Comparison of ENCODE assay signal across 27 cellular contexts in genomic region chr1:2375246-2375922, GRCh38. TPM values are rescaled to one million over a fixed set of nuclear protein-coding genes. Genes with fewer than 3 reads are reported as not detected.
DNase-seq lines count a peak whose midpoint lies in the region; FAIRE-seq and TF ChIP-seq lines count a peak whose summit lies in the region.
"Had no signal": no experiment of that assay in that cellular context is flagged by ENCODE, and none has a peak within 500 bp of the region (broad histone marks: within the 10 kb centered on the region; RNA-seq: fewer than 3 reads in every experiment).

No MANE protein-coding gene starts in this region.

- no peak overlapping the region for H4K5ac ChIP-seq in H1 (ENCODE audit: insufficient read length, low read depth, low read length)

- H3K27ac ChIP-seq in H1 (ENCODE audit: low read depth, low read length) (no peak overlapping the region), neuronal stem cell (replicated peaks; ENCODE audit: low read length) (no peak overlapping the region)
- H3K27ac ChIP-seq: breast epithelium, C4-2B, Peyer's patch, SJCRH30 had no signal

- POLR2A ChIA-PET in H1 (lab: Charles Lee; ENCODE audit: partially characterized antibody) = interaction anchor here (0.7 to 5.0 kb wide), 3 partner anchors 32 to 180 kb away, joined by 3 to 16 read pairs (median 4); partner anchors contain the start of gene FAAP20

- no peaks in the 10 kb centered on the region for H3K4me1 Mint-ChIP-seq in type B pancreatic cell (ENCODE audit: unreplicated experiment)
- H3K4me1 Mint-ChIP-seq: activated T-helper 17 cell treated with anti-CD3 and anti-CD28 coated beads, Interleukin-2, amount 50 U/mL, for 72 hours; neural crest cell had no signal

- no peak overlapping the region for H2AK5ac ChIP-seq in H1 (ENCODE audit: low read depth, low read length)
- H2AK5ac ChIP-seq in neuronal stem cell (ENCODE audit: low read depth, low read length) = peak overlapping the region; percentile 79

- H4K20me1 ChIP-seq in H1 (replicated peaks in 1 of 2; ENCODE audit: control insufficient read depth in 1 of 2, insufficient read depth in 2 of 2, low read length in 2 of 2) = no peaks in the 10 kb centered on the region

- no peak for TF ChIP-seq POLR2A in H1 (IDR thresholded peaks at IDR 0.05; ENCODE audit: control extremely low read depth in 1 of 2, low read depth in 2 of 2, low read length in 2 of 2)

- no peak overlapping the region for H2AFZ ChIP-seq in H1 (ENCODE audit: low read length)
- H2AFZ ChIP-seq in neuronal stem cell (ENCODE audit: low read length) = no peak overlapping the region

- H2BK15ac ChIP-seq in H1 (ENCODE audit: low read length) (no peak overlapping the region), neuronal stem cell (ENCODE audit: low read length) (no peak overlapping the region)

- H3K4me1 ChIP-seq in H1 (replicated peaks in 1 of 4; ENCODE audit: control insufficient read depth in 3 of 4, insufficient read depth in 4 of 4, low read length in 3 of 4) (no peaks in the 10 kb centered on the region), neuronal stem cell (ENCODE audit: control insufficient read depth in 2 of 2, insufficient read depth in 1 of 2, low read depth in 1 of 2, low read length in 2 of 2) (peaks cover 3 to 4% of the 10 kb centered on the region in 2 donors), BE2C (no peaks in the 10 kb centered on the region)
- H3K4me1 ChIP-seq: breast epithelium, Peyer's patch had no signal

- no peak overlapping the region for H3K9ac ChIP-seq in H1 (replicated peaks in 1 of 4; ENCODE audit: extremely low read depth in 1 of 4, low read depth in 3 of 4, low read length in 3 of 4)
- no peak overlapping the region for H3K9ac ChIP-seq in neuronal stem cell (ENCODE audit: low read depth, low read length, poor library complexity)

- no peaks in the 10 kb centered on the region for H3K79me2 ChIP-seq in H1 (ENCODE audit: control insufficient read depth in 1 of 2, insufficient read depth in 2 of 2, low read length in 2 of 2)

- no peaks in the 10 kb centered on the region for H3K23me2 ChIP-seq in H1 (ENCODE audit: low read depth, low read length)

- no peak overlapping the region for H3K4me3 Mint-ChIP-seq in type B pancreatic cell
- H3K4me3 Mint-ChIP-seq: activated CD4-positive, alpha-beta memory T cell treated with anti-CD3 and anti-CD28 coated beads for 36 hours; activated T-helper 17 cell treated with anti-CD3 and anti-CD28 coated beads, Interleukin-2, amount 50 U/mL, for 72 hours; neural crest cell had no signal

- no peak for TF ChIP-seq EP300 in H1 (IDR thresholded peaks at IDR 0.05; ENCODE audit: borderline replicate concordance in 1 of 2, low read depth in 2 of 2, low read length in 2 of 2)

- H2BK120ac ChIP-seq in H1 (replicated peaks; ENCODE audit: low read depth, low read length) (no peak overlapping the region), neuronal stem cell (ENCODE audit: low read depth, low read length) (no peak overlapping the region)

- H3K4ac ChIP-seq in H1 (replicated peaks; ENCODE audit: insufficient read length, low read depth, low read length) (no peak overlapping the region), neuronal stem cell (ENCODE audit: low read length) (no peak overlapping the region)

- H3K27me3 ChIP-seq in H1 (replicated peaks in 1 of 4; ENCODE audit: control insufficient read depth in 3 of 4, extremely low read depth in 1 of 4, insufficient read depth in 3 of 4, low read length in 3 of 4) = no peaks in the 10 kb centered on the region
- H3K27me3 ChIP-seq in neuronal stem cell (ENCODE audit: control insufficient read depth in 3 of 3, insufficient read depth in 3 of 3, low read depth in 1 of 3, low read length in 3 of 3) = no peaks in the 10 kb centered on the region
- H3K27me3 ChIP-seq in BE2C = no peaks in the 10 kb centered on the region
- H3K27me3 ChIP-seq: breast epithelium, Peyer's patch had no signal

- no peak for TF ChIP-seq RAD21 in H1 (IDR thresholded peaks at IDR 0.05 in 1 of 2, conservative IDR thresholded peaks at IDR 0.05 in 1 of 2; ENCODE audit: low read depth in 2 of 2, low read length in 2 of 2)

- H3K9me3 Mint-ChIP-seq in type B pancreatic cell = no peaks in the 10 kb centered on the region
- H3K9me3 Mint-ChIP-seq: activated CD4-positive, alpha-beta memory T cell treated with anti-CD3 and anti-CD28 coated beads for 36 hours; activated T-helper 17 cell treated with anti-CD3 and anti-CD28 coated beads, Interleukin-2, amount 50 U/mL, for 72 hours; neural crest cell had no signal

- H3K14ac ChIP-seq in H1 (ENCODE audit: insufficient read length) (no peak overlapping the region), neuronal stem cell (ENCODE audit: low read length) (no peak overlapping the region)

- H3K36me3 ChIP-seq in H1 (ENCODE audit: control insufficient read depth in 2 of 4, insufficient read depth in 4 of 4, low read length in 3 of 4) (no peaks in the 10 kb centered on the region), neuronal stem cell (replicated peaks in 1 of 2; ENCODE audit: control insufficient read depth in 2 of 2, insufficient read depth in 2 of 2, low read length in 2 of 2) (peaks cover 2 to 9% of the 10 kb centered on the region in 2 donors), BE2C (no peaks in the 10 kb centered on the region)
- H3K36me3 ChIP-seq: breast epithelium, Peyer's patch, SJCRH30 had no signal

- H3K18ac ChIP-seq in H1 (ENCODE audit: extremely low read depth, low read length) (no peak overlapping the region), neuronal stem cell (ENCODE audit: low read length) (peak overlapping the region; percentile 36)

- peak; percentile 0 for DNase-seq in stimulated activated CD4-positive, alpha-beta T cell treated with anti-CD3 and anti-CD28 coated beads, Interleukin-1b, Interleukin-23, amount 100 ng/mL, for 48 hours
- DNase-seq in stimulated activated CD4-positive, alpha-beta T cell treated with anti-CD3 and anti-CD28 coated beads, Interleukin-12 subunit alpha, Interleukin-12 subunit beta, amount 100 ng/mL, for 4 hours = no peak
- DNase-seq in H1 (ENCODE audit: low read depth in 1 of 2, low spot score in 2 of 2) = no peak
- no peak for DNase-seq in neuronal stem cell (ENCODE audit: low spot score)
- no peak for DNase-seq in BE2C
- no peak for DNase-seq in type B pancreatic cell (ENCODE audit: extremely low spot score, unreplicated experiment)
- no peak for DNase-seq in NK-92 treated with Interleukin-12 subunit alpha and Interleukin-12 subunit beta, amount 100 ng/mL, for 24 hours (lab: John Stamatoyannopoulos, UW)
- DNase-seq: activated CD4-positive, alpha-beta memory T cell treated with anti-CD3 and anti-CD28 coated beads for 36 hours; activated naive CD4-positive, alpha-beta T cell treated with anti-CD3 and anti-CD28 coated beads, Interleukin-2, amount 50 U/mL, for 16 hours; amygdala; Calu3; DND-41; islet precursor cell; Kasumi-1; MV-4-11; NCI-H2171; NCI-H524 treated with DMSO at 0.1 percent for 48 hours; SJCRH30; stimulated activated CD4-positive, alpha-beta T cell treated with anti-CD3 and anti-CD28 coated beads, Interleukin-2, amount 100 ng/mL, for 24 hours had no signal

- peak overlapping the region; percentile 51 for H4K8ac ChIP-seq in H1 (ENCODE audit: extremely low read depth, insufficient read depth, low read length)
- H4K8ac ChIP-seq in neuronal stem cell (ENCODE audit: low read depth, low read length) = no peak overlapping the region

- TF ChIP-seq CTCF in H1 (IDR thresholded peaks at IDR 0.05; ENCODE audit: control extremely low read depth in 1 of 3, insufficient read depth in 1 of 3, low read depth in 1 of 3, low read length in 3 of 3) (no peak), BE2C (IDR thresholded peaks at IDR 0.05; ENCODE audit: low read depth, low read length) (no peak), type B pancreatic cell (conservative IDR thresholded peaks at IDR 0.05) (no peak)

- H2BK20ac ChIP-seq in H1 (ENCODE audit: low read length) = no peak overlapping the region

- H4K91ac ChIP-seq in H1 (replicated peaks; ENCODE audit: insufficient read length, low read length) (no peak overlapping the region), neuronal stem cell (ENCODE audit: low read depth, low read length, poor library complexity) (no peak overlapping the region)

- no peaks in the 10 kb centered on the region for H3K27me3 Mint-ChIP-seq in type B pancreatic cell
- H3K27me3 Mint-ChIP-seq: activated CD4-positive, alpha-beta memory T cell treated with anti-CD3 and anti-CD28 coated beads for 36 hours; activated T-helper 17 cell treated with anti-CD3 and anti-CD28 coated beads, Interleukin-2, amount 50 U/mL, for 72 hours; progenitor cell of endocrine pancreas had no signal

- 84% methylated on average over 20 of the region's 23 CpGs; no CpG with 5 or more reads in 1 of the 2 experiments for WGBS in H1 (ENCODE audit: extremely low coverage in 1 of 2, insufficient coverage in 1 of 2, insufficient read length in 1 of 2, insufficient replicate concordance in 2 of 2, low coverage in 1 of 2, low lambda C conversion rate in 2 of 2, missing lambda C conversion rate in 1 of 2), 2 experiments
- WGBS in neuronal stem cell (ENCODE audit: extremely low coverage in 2 of 2, insufficient read length in 2 of 2, insufficient replicate concordance in 1 of 2), 2 donors = no CpG with 5 or more reads among the region's 23 CpGs

- H3K23ac ChIP-seq in H1 (ENCODE audit: insufficient read length) = no peak overlapping the region
- H3K23ac ChIP-seq in neuronal stem cell (ENCODE audit: low read depth, low read length, poor library complexity) = peak overlapping the region; percentile 18

- H3K9me3 ChIP-seq in H1 (ENCODE audit: insufficient read depth in 2 of 2, low read depth in 1 of 2, low read length in 1 of 2) (no peaks in the 10 kb centered on the region), neuronal stem cell (replicated peaks in 1 of 2; ENCODE audit: control insufficient read depth in 2 of 2, insufficient read depth in 1 of 2, low read depth in 1 of 2, low read length in 2 of 2) (no peaks in the 10 kb centered on the region), BE2C (no peaks in the 10 kb centered on the region)
- H3K9me3 ChIP-seq: breast epithelium, mucosa of descending colon, Peyer's patch, SJCRH30 had no signal

- no peak overlapping the region for H3K27ac Mint-ChIP-seq in type B pancreatic cell
- H3K27ac Mint-ChIP-seq: activated CD4-positive, alpha-beta memory T cell treated with anti-CD3 and anti-CD28 coated beads for 36 hours; activated T-helper 17 cell treated with anti-CD3 and anti-CD28 coated beads, Interleukin-2, amount 50 U/mL, for 72 hours; progenitor cell of endocrine pancreas had no signal

- peaks cover under 1% of the 10 kb centered on the region for H3K36me3 Mint-ChIP-seq in type B pancreatic cell
- H3K36me3 Mint-ChIP-seq: activated CD4-positive, alpha-beta memory T cell treated with anti-CD3 and anti-CD28 coated beads for 36 hours had no signal

- no peak overlapping the region for H3K4me3 ChIP-seq in H1 (ENCODE audit: extremely low read depth in 1 of 4, insufficient read depth in 2 of 4, low read depth in 3 of 4, low read length in 4 of 4)
- no peak overlapping the region for H3K4me3 ChIP-seq in neuronal stem cell (ENCODE audit: low read length in 2 of 2)
- H3K4me3 ChIP-seq in BE2C (ENCODE audit: low read depth, low read length) = no peak overlapping the region
- H3K4me3 ChIP-seq: breast epithelium, mucosa of descending colon, Peyer's patch, SJCRH30 had no signal

- H3K79me1 ChIP-seq in H1 (ENCODE audit: low read depth, low read length) (no peaks in the 10 kb centered on the region), neuronal stem cell (ENCODE audit: low read depth, low read length) (peaks cover 6% of the 10 kb centered on the region)

- CTCF ChIA-PET in H1 (lab: Charles Lee; ENCODE audit: partially characterized antibody) = interaction anchor here (0.8 to 2.5 kb wide), 5 partner anchors 12 to 180 kb away, joined by 3 to 15 read pairs (median 5); partner anchors contain the start of gene FAAP20

- H2BK5ac ChIP-seq in H1 (ENCODE audit: low read depth, low read length) (0 out of 2 replicates have a peak overlapping the region, but pooled peaks have one; percentile 30), neuronal stem cell (ENCODE audit: low read length) (peak overlapping the region; percentile 54)

- H2BK12ac ChIP-seq in H1 (ENCODE audit: low read depth, low read length) (no peak overlapping the region), neuronal stem cell (ENCODE audit: low read length) (no peak overlapping the region)

- H3K56ac ChIP-seq in H1 (replicated peaks; ENCODE audit: insufficient read length, low read depth, low read length) = no peak overlapping the region

- no peak for FAIRE-seq in H1 (lab: Jason Lieb, UNC)
- FAIRE-seq: TTC549 had no signal

- H3K4me2 ChIP-seq in H1 (ENCODE audit: insufficient read depth in 1 of 2, low read depth in 2 of 2, low read length in 2 of 2) (no peak overlapping the region), neuronal stem cell (ENCODE audit: insufficient read depth, low read length, poor library complexity, severe bottlenecking) (no peak overlapping the region)

RNA-seq across cellular contexts. Expression of gene MORN1, which starts 16.0 kb away (rescaled TPM):
- 9.1 and 10.5 TPM in 2 replicates for total RNA-seq in H1 (2021; fragmentation: NEBNext Ultra II Directional; extraction: Animal tissue kit (Norgen Biotek cat#: 25700))
- polyA plus RNA-seq in H1 (2011; rRNA removed) = 5.0 and 7.6 TPM in 2 replicates
- 6.9 TPM for polyA plus RNA-seq in H1 (2011; cell fraction: cytosol; rRNA removed)
- 15.8 TPM for polyA plus RNA-seq in H1 (2011; cell fraction: nucleus; rRNA removed)
- polyA plus RNA-seq in H1 (2012, experiment 1 of 2) = 4.3 to 8.9 TPM (median 7.8 TPM) in 4 replicates
- 2.9 TPM for polyA plus RNA-seq in H1 (2012, experiment 2 of 2)
- polyA plus RNA-seq in H1 (2013, experiment 1 of 2) = 3.5 TPM
- polyA plus RNA-seq in H1 (2013, experiment 2 of 2) = 3.7 TPM
- 9.2 and 11.9 TPM in 2 replicates for polyA minus RNA-seq in H1 (2011; rRNA and poly(A)+ RNA removed)
- 7.9 TPM for polyA minus RNA-seq in H1 (2011; cell fraction: cytosol; rRNA and poly(A)+ RNA removed)
- 14.4 TPM for polyA minus RNA-seq in H1 (2011; cell fraction: nucleus; rRNA and poly(A)+ RNA removed)
- 7.1 TPM for polyA plus RNA-seq in neuronal stem cell (2013, experiment 1 of 2)
- polyA plus RNA-seq in neuronal stem cell (2013, experiment 2 of 2) = 7.9 TPM
- 4.4 TPM for polyA plus RNA-seq in BE2C (2012; ENCODE audit: insufficient read depth, insufficient read length, low read depth)
- 17.7 and 27.5 TPM in 2 replicates for total RNA-seq in type B pancreatic cell (ENCODE audit: low replicate concordance)

RNA-seq across cellular contexts. Expression of gene RER1, which starts 16.3 kb away (rescaled TPM):
- 92.0 and 102 TPM in 2 replicates for total RNA-seq in H1 (2021; fragmentation: NEBNext Ultra II Directional; extraction: Animal tissue kit (Norgen Biotek cat#: 25700))
- 120 and 134 TPM in 2 replicates for polyA plus RNA-seq in H1 (2011; rRNA removed)
- 93.7 TPM for polyA plus RNA-seq in H1 (2011; cell fraction: cytosol; rRNA removed)
- polyA plus RNA-seq in H1 (2011; cell fraction: nucleus; rRNA removed) = 63.8 TPM
- 70.3 to 94.7 TPM (median 80.1 TPM) in 4 replicates for polyA plus RNA-seq in H1 (2012, experiment 1 of 2)
- polyA plus RNA-seq in H1 (2012, experiment 2 of 2) = 37.7 TPM
- polyA plus RNA-seq in H1 (2013, experiment 1 of 2) = 96.9 TPM
- polyA plus RNA-seq in H1 (2013, experiment 2 of 2) = 106 TPM
- 133 and 151 TPM in 2 replicates for polyA minus RNA-seq in H1 (2011; rRNA and poly(A)+ RNA removed)
- polyA minus RNA-seq in H1 (2011; cell fraction: cytosol; rRNA and poly(A)+ RNA removed) = 34.6 TPM
- polyA minus RNA-seq in H1 (2011; cell fraction: nucleus; rRNA and poly(A)+ RNA removed) = 20.3 TPM
- polyA plus RNA-seq in neuronal stem cell (2013, experiment 1 of 2) = 63.2 TPM
- polyA plus RNA-seq in neuronal stem cell (2013, experiment 2 of 2) = 64.3 TPM
- 113 TPM for polyA plus RNA-seq in BE2C (2012; ENCODE audit: insufficient read depth, insufficient read length, low read depth)
- total RNA-seq in type B pancreatic cell (ENCODE audit: low replicate concordance) = 126 and 174 TPM in 2 replicates

RNA-seq across cellular contexts. Expression of gene PEX10, which starts 37.0 kb away (rescaled TPM):
- 24.3 and 24.7 TPM in 2 replicates for total RNA-seq in H1 (2021; fragmentation: NEBNext Ultra II Directional; extraction: Animal tissue kit (Norgen Biotek cat#: 25700))
- 26.9 and 37.3 TPM in 2 replicates for polyA plus RNA-seq in H1 (2011; rRNA removed)
- 29.9 TPM for polyA plus RNA-seq in H1 (2011; cell fraction: cytosol; rRNA removed)
- polyA plus RNA-seq in H1 (2011; cell fraction: nucleus; rRNA removed) = 42.6 TPM
- 16.5 to 25.6 TPM (median 24.1 TPM) in 4 replicates for polyA plus RNA-seq in H1 (2012, experiment 1 of 2)
- polyA plus RNA-seq in H1 (2012, experiment 2 of 2) = 26.0 TPM
- polyA plus RNA-seq in H1 (2013, experiment 1 of 2) = 13.3 TPM
- polyA plus RNA-seq in H1 (2013, experiment 2 of 2) = 13.7 TPM
- polyA minus RNA-seq in H1 (2011; rRNA and poly(A)+ RNA removed) = 10.7 and 13.6 TPM in 2 replicates
- polyA minus RNA-seq in H1 (2011; cell fraction: cytosol; rRNA and poly(A)+ RNA removed) = 19.8 TPM
- 22.3 TPM for polyA minus RNA-seq in H1 (2011; cell fraction: nucleus; rRNA and poly(A)+ RNA removed)
- polyA plus RNA-seq in neuronal stem cell (2013, experiment 1 of 2) = 12.4 TPM
- polyA plus RNA-seq in neuronal stem cell (2013, experiment 2 of 2) = 12.5 TPM
- 21.7 TPM for polyA plus RNA-seq in BE2C (2012; ENCODE audit: insufficient read depth, insufficient read length, low read depth)
- total RNA-seq in type B pancreatic cell (ENCODE audit: low replicate concordance) = 26.7 and 27.3 TPM in 2 replicates
